In the genomic region with DNA sequence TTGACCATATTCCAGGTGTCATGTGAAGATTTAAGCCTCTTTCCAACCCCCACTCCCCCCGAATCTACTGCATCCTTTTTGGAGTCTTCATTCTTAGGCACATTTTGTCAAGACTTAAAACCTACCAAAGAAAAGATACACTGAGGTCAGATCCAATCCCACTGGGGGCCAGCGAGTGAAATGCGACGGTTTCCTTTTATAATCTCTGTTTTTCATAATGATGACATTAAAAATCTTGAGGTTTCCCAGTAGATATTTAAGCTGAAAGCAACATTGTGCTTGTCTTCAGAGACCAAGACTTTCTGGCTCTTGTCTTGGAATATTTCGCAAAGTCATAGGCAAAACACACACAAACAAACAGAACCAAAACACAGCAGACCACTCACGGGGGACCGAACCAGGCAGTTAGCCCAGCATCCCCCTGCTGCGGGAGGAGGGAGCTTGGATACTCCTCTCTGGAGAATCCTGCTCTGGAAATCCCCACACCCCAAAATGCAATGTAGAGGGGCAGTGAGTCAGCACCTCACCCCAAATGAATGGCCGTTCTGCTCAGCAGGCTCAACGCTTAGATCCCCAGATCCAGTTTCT, we compare ENCODE assay signal across 8 cellular contexts. TPM values are rescaled to one million over a fixed set of nuclear protein-coding genes. Genes with fewer than 3 reads are reported as not detected.
DNase-seq lines count a peak whose midpoint lies in the region; ATAC-seq and TF ChIP-seq lines count a peak whose summit lies in the region.

No MANE protein-coding gene starts in this region.

- peaks cover 19% of the 10 kb centered on the region for H3K4me1 ChIP-seq in GM23248 (ENCODE audit: insufficient read depth)
- peaks cover 16 to 57% (median 44%) of the 10 kb centered on the region in 9 donors for H3K4me1 ChIP-seq in heart right ventricle
- H3K4me1 ChIP-seq in skeletal muscle tissue (ENCODE audit: control insufficient read depth in 3 of 3, insufficient read depth in 3 of 3, low read length in 3 of 3) = peaks cover 20 to 42% (median 23%) of the 10 kb centered on the region in 3 donors
- H3K4me1 ChIP-seq in Karpas-422 (ENCODE audit: low read length) = no peaks in the 10 kb centered on the region

- TF ChIP-seq CTCF in WTC11 (IDR thresholded peaks at IDR 0.05) (no peak), heart right ventricle (IDR thresholded peaks at IDR 0.05) (no peak)

- H3K4me2 ChIP-seq in GM23248 (ENCODE audit: unreplicated experiment) (peak overlapping the region; percentile 99), Karpas-422 (ENCODE audit: low read depth, low read length, poor library complexity, severe bottlenecking) (no peak overlapping the region)

- peak overlapping the region; percentile 70 for H3K27ac ChIP-seq in GM23248
- H3K27ac ChIP-seq in heart right ventricle = peak overlapping the region; percentile 71 to 99 (median 97)
- peak overlapping the region; percentile 49 for H3K27ac ChIP-seq in skeletal muscle tissue (ENCODE audit: low read depth, low read length)
- H3K27ac ChIP-seq in Karpas-422 (ENCODE audit: low read length) = no peak overlapping the region

- peaks cover 4% of the 10 kb centered on the region; the same call in 1 of the 2 replicates for H3K36me3 Mint-ChIP-seq in WTC11

- WGBS in GM23248 (ENCODE audit: low coverage in 1 of 2, low lambda C conversion rate in 2 of 2, missing lambda C conversion rate in 2 of 2), 2 experiments = 3 to 4% methylated on average over 10 of the region's 10 CpGs
- WGBS in heart right ventricle, 2 donors = 10 to 13% methylated on average over 10 of the region's 10 CpGs

- H3K36me3 ChIP-seq in GM23248 (ENCODE audit: low read depth) = no peaks in the 10 kb centered on the region
- H3K36me3 ChIP-seq in heart right ventricle = peaks cover 0 to 11% (median 0%) of the 10 kb centered on the region in 9 donors
- H3K36me3 ChIP-seq in skeletal muscle tissue (ENCODE audit: control insufficient read depth in 3 of 3, insufficient read depth in 3 of 3, low read length in 3 of 3) = peaks cover 0 to 12% (median 11%) of the 10 kb centered on the region in 3 donors
- no peaks in the 10 kb centered on the region for H3K36me3 ChIP-seq in Karpas-422 (ENCODE audit: insufficient read depth, low read length)

- H3K79me2 ChIP-seq in GM23248 (ENCODE audit: insufficient read depth) (peaks cover 72% of the 10 kb centered on the region), Karpas-422 (ENCODE audit: low read length) (no peaks in the 10 kb centered on the region)

- H3K27me3 ChIP-seq in GM23248 (replicated peaks; ENCODE audit: insufficient read depth) (no peaks in the 10 kb centered on the region), heart right ventricle (peaks cover 0 to 34% (median 0%) of the 10 kb centered on the region in 7 donors), skeletal muscle tissue (ENCODE audit: control insufficient read depth in 3 of 3, insufficient read depth in 3 of 3, low read length in 3 of 3) (no peaks in the 10 kb centered on the region), Karpas-422 (ENCODE audit: low read length) (no peaks in the 10 kb centered on the region)

- H3K9me3 ChIP-seq in GM23248 (ENCODE audit: low read depth) (no peaks in the 10 kb centered on the region), heart right ventricle (no peaks in the 10 kb centered on the region), skeletal muscle tissue (ENCODE audit: control insufficient read depth in 3 of 3, low read length in 3 of 3) (no peaks in the 10 kb centered on the region), Karpas-422 (ENCODE audit: low read length) (no peaks in the 10 kb centered on the region)

- CTCF ChIA-PET in WTC11 (lab: Charles Lee) = interaction anchor here (0.8 kb wide), 1 partner anchor 11 kb away, joined by 3 read pairs; no protein-coding TSS in a partner anchor

- POLR2A ChIA-PET in WTC11 (lab: Charles Lee) = no interaction called here

- ATAC-seq in WTC11 (no peak), heart right ventricle (no peak)

- peaks cover 38% of the 10 kb centered on the region for H3K4me1 Mint-ChIP-seq in WTC11

- peak overlapping the region; percentile 76 for H3K4me3 Mint-ChIP-seq in WTC11

- peak; percentile 53 for DNase-seq in GM23248
- DNase-seq in WTC11 (ENCODE audit: low spot score) = no peak
- DNase-seq in heart right ventricle = no peak
- DNase-seq in Karpas-422 = no peak
- no peak for DNase-seq in mucosa of gallbladder (ENCODE audit: low spot score)
- no peak for DNase-seq in NK-92 treated with Interleukin-12 subunit alpha and Interleukin-12 subunit beta, amount 100 ng/mL, for 24 hours (lab: John Stamatoyannopoulos, UW)
- no peak for DNase-seq in activated gamma-delta T cell (lab: John Stamatoyannopoulos, UW)

- no peaks in the 10 kb centered on the region for H3K9me2 ChIP-seq in GM23248 (ENCODE audit: insufficient read depth)
- H3K9me2 ChIP-seq in Karpas-422 (replicated peaks; ENCODE audit: insufficient read depth, low read length) = no peaks in the 10 kb centered on the region

- H3K9ac ChIP-seq in GM23248 (peak overlapping the region; percentile 83), skeletal muscle tissue (ENCODE audit: low read depth in 1 of 3, low read length in 3 of 3) (peak overlapping the region; percentile 66 to 81 (median 75)), Karpas-422 (ENCODE audit: low read length) (no peak overlapping the region)

- intact Hi-C loops in heart right ventricle (cut with DNase I) = loop anchor here in 6 of 10 donors (1.0 to 5.0 kb wide), 5 partner anchors 14 to 83 kb away; no protein-coding TSS in a partner anchor

- in situ Hi-C loops in GM23248 (cut with MboI) = no loop called here

- H3K27me3 Mint-ChIP-seq in WTC11 (ENCODE audit: low read depth) = peaks cover 35% of the 10 kb centered on the region

- H4K20me1 ChIP-seq in GM23248 (ENCODE audit: insufficient read depth) = peaks cover 2% of the 10 kb centered on the region; the same call in 1 of the 2 replicates
- no peaks in the 10 kb centered on the region for H4K20me1 ChIP-seq in Karpas-422 (ENCODE audit: insufficient read depth, low read depth, low read length)

- H3K4me3 ChIP-seq in GM23248 (peak overlapping the region; percentile 90), heart right ventricle (peak overlapping the region; percentile 26 to 95 (median 86)), skeletal muscle tissue (ENCODE audit: low read length in 3 of 3) (peak overlapping the region; percentile 75 to 84 (median 80)), Karpas-422 (ENCODE audit: low read length) (no peak overlapping the region)

- H3K27ac Mint-ChIP-seq in WTC11 = no peak overlapping the region

- H2AFZ ChIP-seq in GM23248 (peak overlapping the region; percentile 61), Karpas-422 (ENCODE audit: low read length) (no peak overlapping the region)

- H3K9me3 Mint-ChIP-seq in WTC11 = peaks cover 2% of the 10 kb centered on the region

- H3F3A ChIP-seq in GM23248 (ENCODE audit: insufficient read depth) = peaks cover 22% of the 10 kb centered on the region

TF ChIP-seq in WTC11, 78 proteins besides CTCF, POLR2A, EP300 and RAD21 (continues in another document):
- TF ChIP-seq KAT7 (CRISPR knock-in tag; IDR thresholded peaks at IDR 0.05; ENCODE audit: borderline replicate concordance) = no peak
- no peak for TF ChIP-seq TEAD4 (CRISPR knock-in tag; IDR thresholded peaks at IDR 0.05)
- no peak for TF ChIP-seq RELA (CRISPR knock-in tag; IDR thresholded peaks at IDR 0.05; ENCODE audit: borderline replicate concordance)
- TF ChIP-seq SP1 (CRISPR knock-in tag; conservative IDR thresholded peaks at IDR 0.05) = no peak
- TF ChIP-seq FOXP1 (CRISPR knock-in tag; IDR thresholded peaks at IDR 0.05; ENCODE audit: borderline replicate concordance) = no peak
- TF ChIP-seq, protein P1, sequence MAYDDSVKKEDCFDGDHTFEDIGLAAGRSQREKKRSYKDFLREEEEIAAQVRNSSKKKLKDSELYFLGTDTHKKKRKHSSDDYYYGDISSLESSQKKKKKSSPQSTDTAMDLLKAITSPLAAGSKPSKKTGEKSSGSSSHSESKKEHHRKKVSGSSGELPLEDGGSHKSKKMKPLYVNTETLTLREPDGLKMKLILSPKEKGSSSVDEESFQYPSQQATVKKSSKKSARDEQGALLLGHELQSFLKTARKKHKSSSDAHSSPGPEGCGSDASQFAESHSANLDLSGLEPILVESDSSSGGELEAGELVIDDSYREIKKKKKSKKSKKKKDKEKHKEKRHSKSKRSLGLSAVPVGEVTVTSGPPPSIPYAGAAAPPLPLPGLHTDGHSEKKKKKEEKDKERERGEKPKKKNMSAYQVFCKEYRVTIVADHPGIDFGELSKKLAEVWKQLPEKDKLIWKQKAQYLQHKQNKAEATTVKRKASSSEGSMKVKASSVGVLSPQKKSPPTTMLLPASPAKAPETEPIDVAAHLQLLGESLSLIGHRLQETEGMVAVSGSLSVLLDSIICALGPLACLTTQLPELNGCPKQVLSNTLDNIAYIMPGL (CRISPR knock-in tag; IDR thresholded peaks at IDR 0.05) = no peak
- no peak for TF ChIP-seq ZNF138 (CRISPR knock-in tag; conservative IDR thresholded peaks at IDR 0.05)

RNA-seq across cellular contexts. Expression of a gene that starts 0.5 kb away (rescaled TPM):
- total RNA-seq in GM23248 (2014; rRNA removed; shearing (Covaris generic)) = 998 and 1,035 TPM in 2 replicates
- 822 and 865 TPM in 2 replicates for polyA plus RNA-seq in GM23248 (2016; fragmentation: Nextera tagmentation; extraction: Ambion mirVana)
- 29.4 to 33.7 TPM (median 33.7 TPM) in 3 replicates for total RNA-seq in WTC11 (2021)
- 100 to 1,000 TPM; 146 to 223 (median 174) TPM for total RNA-seq in heart right ventricle
- 100 to 1,000 TPM; 113 to 280 TPM for polyA plus RNA-seq in heart right ventricle
- 25.1 TPM for total RNA-seq in skeletal muscle tissue
- total RNA-seq in Karpas-422 (2014; rRNA removed; shearing (Covaris generic); ENCODE audit: low replicate concordance) = not detected in 2 replicates
- 118 TPM for total RNA-seq in mucosa of gallbladder

Comparison
In these comparisons a context has a peak if more than half of its experiments do, and no peak if none do; other contexts are left out.
1. RNA of a gene that starts 0.5 kb away (total RNA-seq): 998 to 1,035 TPM in GM23248, 146 to 223 TPM in heart right ventricle, 118 TPM in mucosa of gallbladder (single experiment), 29.4 to 33.7 TPM in WTC11 and 25.1 TPM in skeletal muscle tissue (single experiment); not detected in Karpas-422; every median in the first group is over 10 times any median in the second.